In genomic region chr9:123261006-123261677, GRCh38 we compare ENCODE assay signal across 16 cellular contexts. TPM values are rescaled to one million over a fixed set of nuclear protein-coding genes. Genes with fewer than 3 reads are reported as not detected.
DNase-seq lines count a peak whose midpoint lies in the region; ATAC-seq, FAIRE-seq and TF ChIP-seq lines count a peak whose summit lies in the region.
"Had no signal": no experiment of that assay in that cellular context is flagged by ENCODE, and none has a peak within 500 bp of the region (broad histone marks: within the 10 kb centered on the region; RNA-seq: fewer than 3 reads in every experiment).

No MANE protein-coding gene starts in this region.

- no peak for ATAC-seq in HG02571 (IDR thresholded peaks at IDR 0.05; ENCODE audit: unreplicated experiment)

- H3K9me3 ChIP-seq in DOHH2 (ENCODE audit: control insufficient read depth, insufficient read depth, low read length): no peaks in the 10 kb centered on the region
- no peaks in the 10 kb centered on the region for H3K9me3 ChIP-seq in colonic mucosa
- H3K9me3 ChIP-seq in transverse colon: no peaks in the 10 kb centered on the region

- no peaks in the 10 kb centered on the region for H3K9me2 ChIP-seq in DOHH2 (replicated peaks; ENCODE audit: control insufficient read depth, low read length)

- TF ChIP-seq CTCF in DOHH2 (IDR thresholded peaks at IDR 0.05; ENCODE audit: low read depth, low read length, poor library complexity, severe bottlenecking) (no peak), colonic mucosa (IDR thresholded peaks at IDR 0.05) (no peak), transverse colon (IDR thresholded peaks at IDR 0.05) (no peak)

- H3K27ac ChIP-seq in DOHH2 (ENCODE audit: low read depth, low read length) (0 out of 2 replicates have a peak overlapping the region, but pooled peaks have one; percentile 1), colonic mucosa (peak overlapping the region; percentile 11), transverse colon (peak overlapping the region; percentile 11 to 62 (median 38))

- H3K27me3 ChIP-seq in DOHH2 (ENCODE audit: control insufficient read depth, low read length) (no peaks in the 10 kb centered on the region), colonic mucosa (no peaks in the 10 kb centered on the region), transverse colon (no peaks in the 10 kb centered on the region)

- no peak overlapping the region for H3K9ac ChIP-seq in colonic mucosa (ENCODE audit: low read depth in 2 of 2, low read length in 2 of 2)

- peaks cover 76% of the 10 kb centered on the region for H3K36me3 ChIP-seq in DOHH2 (ENCODE audit: control insufficient read depth, low read length)
- no peaks in the 10 kb centered on the region for H3K36me3 ChIP-seq in colonic mucosa
- H3K36me3 ChIP-seq in transverse colon: no peaks in the 10 kb centered on the region

- TF ChIP-seq EP300 in transverse colon (IDR thresholded peaks at IDR 0.05; ENCODE audit: low read depth): no peak

- peak overlapping the region; percentile 73 for H3K4me2 ChIP-seq in DOHH2 (ENCODE audit: low read length)

- 59 to 63% methylated on average over 3 of the region's 3 CpGs for WGBS in transverse colon (ENCODE audit: low coverage in 1 of 2), 2 donors

- H3K79me2 ChIP-seq in DOHH2 (ENCODE audit: control insufficient read depth, low read length): peaks cover 100% of the 10 kb centered on the region

- in situ Hi-C loops in transverse colon (cut with MboI; ENCODE audit: low pct_ligation_motif_present in 1 of 4, low pct_unique_long_range_greater_than_20kb in 1 of 4, low sequenced_read_pairs in 3 of 4): no loop called here

- H3K4me3 ChIP-seq in DOHH2 (ENCODE audit: low read length) (no peak overlapping the region), colonic mucosa (no peak overlapping the region), transverse colon (no peak overlapping the region)

- intact Hi-C loops in colonic mucosa (cut with DNase I) (no loop called here), transverse colon (cut with DNase I; ENCODE audit: low total_unique reads) (loop anchor here (10.0 kb wide), 1 partner anchor 84 kb away; no protein-coding TSS in a partner anchor)

- no peak for TF ChIP-seq POLR2A in transverse colon (IDR thresholded peaks at IDR 0.05)

- DNase-seq in NCI-H69 (lab: John Stamatoyannopoulos, UW) (peak; percentile 49), colonic mucosa (no peak), transverse colon (no peak), HTR-8/SVneo (ENCODE audit: insufficient read length, low spot score) (no peak), Kasumi-1 (lab: John Stamatoyannopoulos, UW) (no peak)
- DNase-seq: CD4-positive, alpha-beta memory T cell; DMS79 treated with DMSO at 0.1 percent for 48 hours; GOT3; HFFc6; NCI-H1105 treated with DMSO at 0.1 percent for 48 hours; NCI-H1694 treated with DMSO at 0.1 percent for 48 hours; NCI-H345; NCI-H748 treated with DMSO at 0.1 percent for 48 hours; T-helper 2 cell had no signal

- H3K4me1 ChIP-seq in DOHH2 (ENCODE audit: control insufficient read depth, low read length) (peaks cover 91% of the 10 kb centered on the region), colonic mucosa (peaks cover 8% of the 10 kb centered on the region), transverse colon (peaks cover 5 to 49% (median 29%) of the 10 kb centered on the region in 4 donors)

- H3F3A ChIP-seq in DOHH2 (ENCODE audit: control insufficient read depth, insufficient read depth): 0 out of 2 replicates have a peak, but pooled peaks cover 2% of the 10 kb centered on the region

- H4K20me1 ChIP-seq in DOHH2 (ENCODE audit: control insufficient read depth, insufficient read depth, low read depth, low read length): peaks cover 42% of the 10 kb centered on the region

- no peak for FAIRE-seq in HTR-8/SVneo (lab: Jason Lieb, UNC)

RNA-seq across cellular contexts. Expression of gene STRBP, which starts 7.2 kb away (rescaled TPM):
- total RNA-seq in colonic mucosa (10 to 100 TPM; 37.5 to 53.5 TPM), transverse colon (10 to 100 TPM; 19.1 to 50.3 (median 43.2) TPM)
